1 cellular context compared by ENCODE assay signal in genomic region chr17:41782142-41782541, GRCh38.
TF ChIP-seq lines count a peak whose summit lies in the region.

No MANE protein-coding gene starts in this region.

TF ChIP-seq in A549, 52 proteins besides CTCF, POLR2A, EP300 and RAD21 (continued from another document):
- TF ChIP-seq, protein P1, sequence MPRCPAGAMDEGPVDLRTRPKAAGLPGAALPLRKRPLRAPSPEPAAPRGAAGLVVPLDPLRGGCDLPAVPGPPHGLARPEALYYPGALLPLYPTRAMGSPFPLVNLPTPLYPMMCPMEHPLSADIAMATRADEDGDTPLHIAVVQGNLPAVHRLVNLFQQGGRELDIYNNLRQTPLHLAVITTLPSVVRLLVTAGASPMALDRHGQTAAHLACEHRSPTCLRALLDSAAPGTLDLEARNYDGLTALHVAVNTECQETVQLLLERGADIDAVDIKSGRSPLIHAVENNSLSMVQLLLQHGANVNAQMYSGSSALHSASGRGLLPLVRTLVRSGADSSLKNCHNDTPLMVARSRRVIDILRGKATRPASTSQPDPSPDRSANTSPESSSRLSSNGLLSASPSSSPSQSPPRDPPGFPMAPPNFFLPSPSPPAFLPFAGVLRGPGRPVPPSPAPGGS (IDR thresholded peaks at IDR 0.05), result no peak
- TF ChIP-seq HDAC2 (IDR thresholded peaks at IDR 0.05) (no peak), ZNF302 (CRISPR knock-in tag; IDR thresholded peaks at IDR 0.05) (no peak), PHF8 (IDR thresholded peaks at IDR 0.05; ENCODE audit: borderline replicate concordance, low read depth) (no peak)
- TF ChIP-seq, protein P2, sequence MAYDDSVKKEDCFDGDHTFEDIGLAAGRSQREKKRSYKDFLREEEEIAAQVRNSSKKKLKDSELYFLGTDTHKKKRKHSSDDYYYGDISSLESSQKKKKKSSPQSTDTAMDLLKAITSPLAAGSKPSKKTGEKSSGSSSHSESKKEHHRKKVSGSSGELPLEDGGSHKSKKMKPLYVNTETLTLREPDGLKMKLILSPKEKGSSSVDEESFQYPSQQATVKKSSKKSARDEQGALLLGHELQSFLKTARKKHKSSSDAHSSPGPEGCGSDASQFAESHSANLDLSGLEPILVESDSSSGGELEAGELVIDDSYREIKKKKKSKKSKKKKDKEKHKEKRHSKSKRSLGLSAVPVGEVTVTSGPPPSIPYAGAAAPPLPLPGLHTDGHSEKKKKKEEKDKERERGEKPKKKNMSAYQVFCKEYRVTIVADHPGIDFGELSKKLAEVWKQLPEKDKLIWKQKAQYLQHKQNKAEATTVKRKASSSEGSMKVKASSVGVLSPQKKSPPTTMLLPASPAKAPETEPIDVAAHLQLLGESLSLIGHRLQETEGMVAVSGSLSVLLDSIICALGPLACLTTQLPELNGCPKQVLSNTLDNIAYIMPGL (CRISPR knock-in tag; IDR thresholded peaks at IDR 0.05; ENCODE audit: borderline replicate concordance), result no peak
